In genomic region chr1:27011058-27011764, GRCh38 we compare ENCODE assay signal across 10 cellular contexts. TPM values are rescaled to one million over a fixed set of nuclear protein-coding genes. Genes with fewer than 3 reads are reported as not detected.
DNase-seq lines count a peak whose midpoint lies in the region; ATAC-seq, FAIRE-seq and TF ChIP-seq lines count a peak whose summit lies in the region.
"Had no signal": no experiment of that assay in that cellular context is flagged by ENCODE, and none has a peak within 500 bp of the region (broad histone marks: within the 10 kb centered on the region; RNA-seq: fewer than 3 reads in every experiment).

No MANE protein-coding gene starts in this region.

- no peak for TF ChIP-seq POLR2A in testis (IDR thresholded peaks at IDR 0.05)

- no peaks in the 10 kb centered on the region for H3K36me3 Mint-ChIP-seq in HFFc6 (ENCODE audit: low read depth)
- H3K36me3 Mint-ChIP-seq in activated naive CD8-positive, alpha-beta T cell treated with anti-CD3 and anti-CD28 coated beads, Interleukin-2, amount 50 U/mL, for 24 hours (ENCODE audit: low read depth), result no peaks in the 10 kb centered on the region

- H3K9me2 ChIP-seq in hepatocyte (replicated peaks; ENCODE audit: insufficient read depth), result no peaks in the 10 kb centered on the region

- FAIRE-seq in small intestine (lab: Jason Lieb, UNC), result no peak
- FAIRE-seq: endometrium had no signal

- peaks cover 28% of the 10 kb centered on the region for H3K79me2 ChIP-seq in hepatocyte

- H4K20me1 ChIP-seq in hepatocyte (ENCODE audit: insufficient read depth, poor library complexity, severe bottlenecking), result no peaks in the 10 kb centered on the region

- peak overlapping the region; percentile 89 for H3K27ac ChIP-seq in hepatocyte
- no peak overlapping the region for H3K27ac ChIP-seq in small intestine (ENCODE audit: low read depth in 1 of 2, low read length in 1 of 2)
- no peak overlapping the region for H3K27ac ChIP-seq in testis

- no peak overlapping the region for H2AFZ ChIP-seq in hepatocyte

- peak overlapping the region; percentile 59 for H3K27ac Mint-ChIP-seq in HFFc6
- H3K27ac Mint-ChIP-seq in activated naive CD8-positive, alpha-beta T cell treated with anti-CD3 and anti-CD28 coated beads, Interleukin-2, amount 50 U/mL, for 24 hours, result no peak overlapping the region

- H3K9me3 ChIP-seq in hepatocyte (ENCODE audit: low read depth) (no peaks in the 10 kb centered on the region), small intestine (ENCODE audit: control insufficient read depth, low read depth) (no peaks in the 10 kb centered on the region), testis (no peaks in the 10 kb centered on the region)
- H3K9me3 ChIP-seq: Peyer's patch had no signal

- H3K9me3 Mint-ChIP-seq in HFFc6, result no peaks in the 10 kb centered on the region
- no peaks in the 10 kb centered on the region for H3K9me3 Mint-ChIP-seq in activated naive CD8-positive, alpha-beta T cell treated with anti-CD3 and anti-CD28 coated beads, Interleukin-2, amount 50 U/mL, for 24 hours

- H3K4me3 Mint-ChIP-seq in HFFc6, result peak overlapping the region; percentile 56
- H3K4me3 Mint-ChIP-seq in activated naive CD8-positive, alpha-beta T cell treated with anti-CD3 and anti-CD28 coated beads, Interleukin-2, amount 50 U/mL, for 24 hours, result peak overlapping the region; percentile 34

- peak overlapping the region; percentile 74 for H3K4me2 ChIP-seq in hepatocyte

- peak; percentile 78 for DNase-seq in HFFc6
- no peak for DNase-seq in activated naive CD8-positive, alpha-beta T cell treated with anti-CD3 and anti-CD28 coated beads, Interleukin-2, amount 50 U/mL, for 24 hours
- peak; percentile 95 for DNase-seq in hepatocyte (ENCODE audit: low spot score)
- DNase-seq in small intestine, result peak; percentile 49
- no peak for DNase-seq in cortex of kidney (lab: John Stamatoyannopoulos, UW)
- DNase-seq in testis, result no peak
- no peak for DNase-seq in inferior parietal cortex (ENCODE audit: extremely low spot score)

- WGBS in hepatocyte (ENCODE audit: low lambda C conversion rate, missing lambda C conversion rate), result 30% methylated on average over 14 of the region's 15 CpGs
- WGBS in small intestine, 3 donors, result 35 to 46% (median 36%) methylated on average over 15 of the region's 15 CpGs
- 40 to 78% methylated on average over 7 to 15 of the region's 15 CpGs for WGBS in testis, 2 donors

- H3K4me3 ChIP-seq in hepatocyte (peak overlapping the region; percentile 13), small intestine (ENCODE audit: low read depth in 1 of 2, low read length in 2 of 2) (no peak overlapping the region), testis (no peak overlapping the region)

- peaks cover 34% of the 10 kb centered on the region for H3K4me1 ChIP-seq in hepatocyte (ENCODE audit: insufficient read depth)
- H3K4me1 ChIP-seq in small intestine (ENCODE audit: control insufficient read depth in 2 of 2, insufficient read depth in 1 of 2, low read depth in 1 of 2, low read length in 1 of 2), result peaks cover 0 to 5% of the 10 kb centered on the region in 2 donors
- peaks cover 4% of the 10 kb centered on the region for H3K4me1 ChIP-seq in testis

- intact Hi-C loops in testis (cut with DNase I; ENCODE audit: low total_unique reads), result no loop called here

- TF ChIP-seq CTCF in HFFc6 (IDR thresholded peaks at IDR 0.05) (no peak), hepatocyte (IDR thresholded peaks at IDR 0.05; ENCODE audit: poor library complexity) (no peak), testis (IDR thresholded peaks at IDR 0.05) (no peak)

- ATAC-seq in activated naive CD8-positive, alpha-beta T cell treated with anti-CD3 and anti-CD28 coated beads, Interleukin-2, amount 50 U/mL, for 24 hours, result no peak
- ATAC-seq in HG02610 (IDR thresholded peaks at IDR 0.05; ENCODE audit: unreplicated experiment), result no peak

- peaks cover 45% of the 10 kb centered on the region for H3K4me1 Mint-ChIP-seq in HFFc6 (ENCODE audit: low read depth)
- H3K4me1 Mint-ChIP-seq in activated naive CD8-positive, alpha-beta T cell treated with anti-CD3 and anti-CD28 coated beads, Interleukin-2, amount 50 U/mL, for 24 hours, result peaks cover 7% of the 10 kb centered on the region

- H3K27me3 Mint-ChIP-seq in HFFc6 (ENCODE audit: insufficient read depth), result peaks cover 21% of the 10 kb centered on the region
- peaks cover 26% of the 10 kb centered on the region for H3K27me3 Mint-ChIP-seq in activated naive CD8-positive, alpha-beta T cell treated with anti-CD3 and anti-CD28 coated beads, Interleukin-2, amount 50 U/mL, for 24 hours

- H3K27me3 ChIP-seq in hepatocyte (no peaks in the 10 kb centered on the region), small intestine (ENCODE audit: control insufficient read depth in 2 of 2, insufficient read depth in 2 of 2, low read length in 2 of 2) (peaks cover 0 to 8% of the 10 kb centered on the region in 2 donors), testis (no peaks in the 10 kb centered on the region)
- H3K27me3 ChIP-seq: Peyer's patch had no signal

- H3K36me3 ChIP-seq in hepatocyte (replicated peaks; ENCODE audit: insufficient read depth, low read depth) (no peaks in the 10 kb centered on the region), small intestine (ENCODE audit: control insufficient read depth in 2 of 2, insufficient read depth in 2 of 2, low read length in 2 of 2) (no peaks in the 10 kb centered on the region), testis (ENCODE audit: low read depth, missing control alignments) (no peaks in the 10 kb centered on the region)
- H3K36me3 ChIP-seq: Peyer's patch had no signal

RNA-seq across cellular contexts. Expression of gene TENT5B, which starts 1.4 kb away (rescaled TPM):
- total RNA-seq in HFFc6 (2021; fragmentation: NEBNext Ultra II Directional; extraction: Animal tissue kit (Norgen Biotek cat#: 25700)), result 1 to 10 TPM; 3.1 to 5.5 (median 3.6) TPM
- 21.0 and 26.0 TPM in 2 replicates for total RNA-seq in hepatocyte
- polyA plus RNA-seq in hepatocyte, result 56.0 and 60.7 TPM in 2 replicates
- 1 to 10 TPM in 1 of 3 donors, under 1 TPM in 2; 0.27 to 3.9 (median 0.45) TPM for polyA plus RNA-seq in small intestine
- total RNA-seq in testis, result 10 to 100 TPM; 10.5 to 10.7 TPM
- 10.7 TPM for polyA plus RNA-seq in testis (ENCODE audit: insufficient read depth, low read depth, low replicate concordance)

RNA-seq across cellular contexts. Expression of gene TRNP1, which starts 17.7 kb away (rescaled TPM):
- total RNA-seq in HFFc6 (2021; fragmentation: NEBNext Ultra II Directional; extraction: Animal tissue kit (Norgen Biotek cat#: 25700)), result 100 to 1,000 TPM; 203 to 241 (median 217) TPM
- total RNA-seq in hepatocyte (67.4 and 92.5 TPM in 2 replicates), testis (1 to 10 TPM; 5.7 to 7.7 TPM)
- polyA plus RNA-seq in hepatocyte (137 and 145 TPM in 2 replicates), small intestine (10 to 100 TPM; 10.8 to 15.6 (median 12.7) TPM), testis (ENCODE audit: insufficient read depth, low read depth, low replicate concordance) (4.3 TPM)

RNA-seq across cellular contexts. Expression of gene KDF1, which starts 50.9 kb away (rescaled TPM):
- total RNA-seq in HFFc6 (2021; fragmentation: NEBNext Ultra II Directional; extraction: Animal tissue kit (Norgen Biotek cat#: 25700)), result not detected
- total RNA-seq in hepatocyte, result 10.5 and 18.1 TPM in 2 replicates
- 17.2 and 21.9 TPM in 2 replicates for polyA plus RNA-seq in hepatocyte
- 10 to 100 TPM; 19.9 to 30.8 (median 30.4) TPM for polyA plus RNA-seq in small intestine
- total RNA-seq in testis, result 1 to 10 TPM; 3.8 to 4.8 TPM
- 4.0 TPM for polyA plus RNA-seq in testis (ENCODE audit: insufficient read depth, low read depth, low replicate concordance)

Comparison
In these comparisons a context has a peak if more than half of its experiments do, and no peak if none do; other contexts are left out.
1. DNase-seq: peak in HFFc6 (single experiment), hepatocyte (single experiment) and small intestine (single experiment); none in activated naive CD8-positive, alpha-beta T cell treated with anti-CD3 and anti-CD28 coated beads, Interleukin-2, amount 50 U/mL, for 24 hours (single experiment), cortex of kidney (single experiment), testis (single experiment) and inferior parietal cortex (single experiment).
2. RNA of gene KDF1, which starts 50.9 kb away (total RNA-seq): 10.5 to 18.1 TPM in hepatocyte and 3.8 to 4.8 TPM in testis; not detected in HFFc6; every median in the first group is over 4 times any median in the second.